In the genomic region with DNA sequence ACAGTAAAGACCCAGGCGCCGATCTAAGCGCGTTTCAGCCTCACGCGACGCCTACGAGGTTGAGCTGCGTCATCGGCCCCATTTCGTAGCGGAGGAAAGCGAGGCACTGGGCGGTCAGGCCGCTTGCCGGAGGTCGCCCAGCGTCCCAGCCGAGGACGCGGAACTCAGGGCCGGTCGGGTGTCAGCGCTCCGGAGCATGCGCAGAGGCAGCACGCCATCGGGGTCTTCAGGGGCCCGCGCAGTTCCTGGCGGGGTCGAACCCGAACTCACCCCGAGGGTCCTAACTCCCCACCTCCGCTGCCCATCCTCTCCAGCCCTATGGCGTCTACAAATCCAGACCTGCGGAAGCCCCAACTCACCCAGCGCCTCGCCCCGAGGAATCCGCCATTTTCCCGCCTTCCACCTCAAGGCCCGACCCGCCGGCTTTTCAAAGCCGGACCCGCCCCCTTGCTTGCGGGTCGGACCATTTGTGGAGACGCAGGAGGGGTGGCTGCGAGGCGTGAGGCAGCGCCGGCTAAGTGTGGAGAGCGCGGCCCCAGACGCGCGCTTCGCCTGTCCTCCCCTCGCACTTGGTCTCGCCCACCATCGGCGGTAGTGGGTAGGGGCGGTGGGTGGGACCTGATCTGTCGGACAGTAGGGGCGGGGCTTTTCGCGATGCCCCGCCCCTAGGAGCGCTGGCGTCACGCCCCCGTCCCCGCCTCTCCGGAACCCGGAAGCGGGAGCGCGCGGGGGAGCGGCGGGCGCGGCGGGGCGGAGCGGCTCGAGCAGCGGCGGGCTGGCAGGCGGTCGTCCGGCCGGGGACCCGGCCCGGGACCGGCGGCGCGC, we compare ENCODE assay signal across 8 cellular contexts. TPM values are rescaled to one million over a fixed set of nuclear protein-coding genes. Genes with fewer than 3 reads are reported as not detected.
A peak's percentile ranks its signal among the peaks of the same experiment; 100 is the strongest.
DNase-seq lines count a peak whose midpoint lies in the region; ATAC-seq and FAIRE-seq lines count a peak whose summit lies in the region.

A gene with protein sequence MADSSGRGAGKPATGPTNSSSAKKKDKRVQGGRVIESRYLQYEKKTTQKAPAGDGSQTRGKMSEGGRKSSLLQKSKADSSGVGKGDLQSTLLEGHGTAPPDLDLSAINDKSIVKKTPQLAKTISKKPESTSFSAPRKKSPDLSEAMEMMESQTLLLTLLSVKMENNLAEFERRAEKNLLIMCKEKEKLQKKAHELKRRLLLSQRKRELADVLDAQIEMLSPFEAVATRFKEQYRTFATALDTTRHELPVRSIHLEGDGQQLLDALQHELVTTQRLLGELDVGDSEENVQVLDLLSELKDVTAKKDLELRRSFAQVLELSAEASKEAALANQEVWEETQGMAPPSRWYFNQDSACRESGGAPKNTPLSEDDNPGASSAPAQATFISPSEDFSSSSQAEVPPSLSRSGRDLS (minus strand): TSS at position 418 of the 825 bp plus-strand sequence. CDS start 30 bp downstream, at position 388.
A gene with protein sequence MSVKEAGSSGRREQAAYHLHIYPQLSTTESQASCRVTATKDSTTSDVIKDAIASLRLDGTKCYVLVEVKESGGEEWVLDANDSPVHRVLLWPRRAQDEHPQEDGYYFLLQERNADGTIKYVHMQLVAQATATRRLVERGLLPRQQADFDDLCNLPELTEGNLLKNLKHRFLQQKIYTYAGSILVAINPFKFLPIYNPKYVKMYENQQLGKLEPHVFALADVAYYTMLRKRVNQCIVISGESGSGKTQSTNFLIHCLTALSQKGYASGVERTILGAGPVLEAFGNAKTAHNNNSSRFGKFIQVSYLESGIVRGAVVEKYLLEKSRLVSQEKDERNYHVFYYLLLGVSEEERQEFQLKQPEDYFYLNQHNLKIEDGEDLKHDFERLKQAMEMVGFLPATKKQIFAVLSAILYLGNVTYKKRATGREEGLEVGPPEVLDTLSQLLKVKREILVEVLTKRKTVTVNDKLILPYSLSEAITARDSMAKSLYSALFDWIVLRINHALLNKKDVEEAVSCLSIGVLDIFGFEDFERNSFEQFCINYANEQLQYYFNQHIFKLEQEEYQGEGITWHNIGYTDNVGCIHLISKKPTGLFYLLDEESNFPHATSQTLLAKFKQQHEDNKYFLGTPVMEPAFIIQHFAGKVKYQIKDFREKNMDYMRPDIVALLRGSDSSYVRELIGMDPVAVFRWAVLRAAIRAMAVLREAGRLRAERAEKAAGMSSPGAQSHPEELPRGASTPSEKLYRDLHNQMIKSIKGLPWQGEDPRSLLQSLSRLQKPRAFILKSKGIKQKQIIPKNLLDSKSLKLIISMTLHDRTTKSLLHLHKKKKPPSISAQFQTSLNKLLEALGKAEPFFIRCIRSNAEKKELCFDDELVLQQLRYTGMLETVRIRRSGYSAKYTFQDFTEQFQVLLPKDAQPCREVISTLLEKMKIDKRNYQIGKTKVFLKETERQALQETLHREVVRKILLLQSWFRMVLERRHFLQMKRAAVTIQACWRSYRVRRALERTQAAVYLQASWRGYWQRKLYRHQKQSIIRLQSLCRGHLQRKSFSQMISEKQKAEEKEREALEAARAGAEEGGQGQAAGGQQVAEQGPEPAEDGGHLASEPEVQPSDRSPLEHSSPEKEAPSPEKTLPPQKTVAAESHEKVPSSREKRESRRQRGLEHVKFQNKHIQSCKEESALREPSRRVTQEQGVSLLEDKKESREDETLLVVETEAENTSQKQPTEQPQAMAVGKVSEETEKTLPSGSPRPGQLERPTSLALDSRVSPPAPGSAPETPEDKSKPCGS (N-terminal part only) (plus strand): TSS at position 743 of the 825 bp plus-strand sequence. CDS start 25,941 bp downstream, outside the sequence.

- peak within 1 kb of the TSS; percentile 90 for H2BK5ac ChIP-seq in neuronal stem cell (ENCODE audit: low read length)

- H2AFZ ChIP-seq in neuronal stem cell (ENCODE audit: low read length) = peak within 1 kb of the TSS; percentile 98

- no peak within 1 kb of the TSS for H2BK120ac ChIP-seq in neuronal stem cell (ENCODE audit: low read depth, low read length)

- H2BK15ac ChIP-seq in neuronal stem cell (ENCODE audit: low read length) = peak within 1 kb of the TSS; percentile 63

- H3K27ac Mint-ChIP-seq in activated naive CD4-positive, alpha-beta T cell treated with anti-CD3 and anti-CD28 coated beads for 36 hours = peak within 1 kb of the TSS; percentile 98

- H3K4ac ChIP-seq in neuronal stem cell (ENCODE audit: low read length) = no peak within 1 kb of the TSS

- no CpG with 5 or more reads among the region's 101 CpGs for WGBS in neuronal stem cell (ENCODE audit: extremely low coverage in 2 of 2, insufficient read length in 2 of 2, insufficient replicate concordance in 1 of 2), 2 donors

- peak within 1 kb of the TSS; percentile 69 for H3K4me2 ChIP-seq in neuronal stem cell (ENCODE audit: insufficient read depth, low read length, poor library complexity, severe bottlenecking)

- H3K36me3 ChIP-seq in SK-N-MC (ENCODE audit: insufficient read depth, low read length) (peaks cover 25% of the 10 kb centered on the region; the same call in 1 of the 2 replicates), neuronal stem cell (replicated peaks in 1 of 2; ENCODE audit: control insufficient read depth in 2 of 2, insufficient read depth in 2 of 2, low read length in 2 of 2) (peaks cover 16 to 46% of the 10 kb centered on the region in 2 donors), subcutaneous abdominal adipose tissue (ENCODE audit: control insufficient read depth in 5 of 5, insufficient read depth in 5 of 5, low read length in 5 of 5) (peaks cover 0 to 21% (median 5%) of the 10 kb centered on the region in 5 donors)

- peak within 1 kb of the TSS; percentile 72 for H2AK5ac ChIP-seq in neuronal stem cell (ENCODE audit: low read depth, low read length)

- H3K14ac ChIP-seq in neuronal stem cell (ENCODE audit: low read length) = no peak within 1 kb of the TSS

- H3K23ac ChIP-seq in neuronal stem cell (ENCODE audit: low read depth, low read length, poor library complexity) = peak within 1 kb of the TSS; percentile 75

- no peak within 1 kb of the TSS for H2BK12ac ChIP-seq in neuronal stem cell (ENCODE audit: low read length)

- peak; percentile 99 for DNase-seq in GM04504 (ENCODE audit: low read depth)
- peak; percentile 96 for DNase-seq in NCI-H1048 (lab: John Stamatoyannopoulos, UW)
- peak; percentile 94 for DNase-seq in SK-N-MC (ENCODE audit: low read depth, low spot score)
- peak; percentile 100 for DNase-seq in activated naive CD4-positive, alpha-beta T cell treated with anti-CD3 and anti-CD28 coated beads for 36 hours
- peak; percentile 98 to 99 for DNase-seq in frontal cortex (ENCODE audit: low spot score in 2 of 2)
- DNase-seq in neuronal stem cell (ENCODE audit: low spot score) = peak; percentile 99

- H3K9ac ChIP-seq in SK-N-MC (ENCODE audit: insufficient read length) (peak within 1 kb of the TSS; percentile 95), neuronal stem cell (ENCODE audit: low read depth, low read length, poor library complexity) (peak within 1 kb of the TSS; percentile 95), subcutaneous abdominal adipose tissue (ENCODE audit: low read length in 5 of 5) (peak within 1 kb of the TSS; percentile 75 to 92 (median 81))

- peaks cover 14% of the 10 kb centered on the region for H3K79me1 ChIP-seq in neuronal stem cell (ENCODE audit: low read depth, low read length)

- H3K18ac ChIP-seq in neuronal stem cell (ENCODE audit: low read length) = peak within 1 kb of the TSS; percentile 99

- no peak within 1 kb of the TSS for H4K8ac ChIP-seq in neuronal stem cell (ENCODE audit: low read depth, low read length)

- peaks cover 55% of the 10 kb centered on the region for H3K4me1 Mint-ChIP-seq in activated naive CD4-positive, alpha-beta T cell treated with anti-CD3 and anti-CD28 coated beads for 36 hours (ENCODE audit: low read depth)

- no peaks in the 10 kb centered on the region for H3K9me3 Mint-ChIP-seq in activated naive CD4-positive, alpha-beta T cell treated with anti-CD3 and anti-CD28 coated beads for 36 hours

- H3K4me3 ChIP-seq in SK-N-MC = peak within 1 kb of the TSS; percentile 100
- H3K4me3 ChIP-seq in neuronal stem cell (ENCODE audit: low read length in 2 of 2) = peak within 1 kb of the TSS; percentile 79 to 97
- peak within 1 kb of the TSS; percentile 85 to 90 (median 89) for H3K4me3 ChIP-seq in subcutaneous abdominal adipose tissue (ENCODE audit: low read depth in 1 of 5, low read length in 5 of 5)

- H3K36me3 Mint-ChIP-seq in activated naive CD4-positive, alpha-beta T cell treated with anti-CD3 and anti-CD28 coated beads for 36 hours (ENCODE audit: low read depth) = peaks cover 25% of the 10 kb centered on the region

- peak; percentile 55 for ATAC-seq in HG02571 (IDR thresholded peaks at IDR 0.05; ENCODE audit: unreplicated experiment)

- intact Hi-C loops in activated naive CD4-positive, alpha-beta T cell treated with anti-CD3 and anti-CD28 coated beads for 36 hours (cut with micrococcal nuclease) = loop anchor here (1.0 to 10.0 kb wide), 12 partner anchors 50 to 1948 kb away; partner anchors contain the start of genes BABAM1, BST2, DDA1 and GTPBP3

- no peaks in the 10 kb centered on the region for H3K9me3 ChIP-seq in SK-N-MC (ENCODE audit: low read depth, low read length)
- H3K9me3 ChIP-seq in neuronal stem cell (replicated peaks in 1 of 2; ENCODE audit: control insufficient read depth in 2 of 2, insufficient read depth in 1 of 2, low read depth in 1 of 2, low read length in 2 of 2) = no peaks in the 10 kb centered on the region
- no peaks in the 10 kb centered on the region for H3K9me3 ChIP-seq in subcutaneous abdominal adipose tissue (ENCODE audit: control insufficient read depth in 5 of 5, low read length in 5 of 5)

- H3K27me3 ChIP-seq in neuronal stem cell (ENCODE audit: control insufficient read depth in 3 of 3, insufficient read depth in 3 of 3, low read depth in 1 of 3, low read length in 3 of 3) (peaks cover 0 to 4% (median 0%) of the 10 kb centered on the region in 3 experiments), subcutaneous abdominal adipose tissue (ENCODE audit: control insufficient read depth in 5 of 5, insufficient read depth in 4 of 5, low read length in 5 of 5) (no peaks in the 10 kb centered on the region)

- FAIRE-seq in frontal cortex (lab: Jason Lieb, UNC) = peak; percentile 70

- CTCF ChIA-PET in activated naive CD4-positive, alpha-beta T cell treated with anti-CD3 and anti-CD28 coated beads for 36 hours (lab: Charles Lee) = interaction anchor here (0.6 to 1.5 kb wide), 3 partner anchors 8 to 893 kb away, joined by 3 to 6 read pairs (median 5); no protein-coding TSS in a partner anchor

- no peak within 1 kb of the TSS for H4K91ac ChIP-seq in neuronal stem cell (ENCODE audit: low read depth, low read length, poor library complexity)

- H3K27ac ChIP-seq in SK-N-MC (peak within 1 kb of the TSS; percentile 86; the same call in 1 of the 2 replicates), neuronal stem cell (replicated peaks; ENCODE audit: low read length) (peak within 1 kb of the TSS; percentile 78), subcutaneous abdominal adipose tissue (ENCODE audit: low read depth, low read length) (peak within 1 kb of the TSS; percentile 69)

- peak within 1 kb of the TSS; percentile 100 for H3K4me3 Mint-ChIP-seq in activated naive CD4-positive, alpha-beta T cell treated with anti-CD3 and anti-CD28 coated beads for 36 hours

- peaks cover 24 to 32% of the 10 kb centered on the region in 2 donors for H3K4me1 ChIP-seq in neuronal stem cell (ENCODE audit: control insufficient read depth in 2 of 2, insufficient read depth in 1 of 2, low read depth in 1 of 2, low read length in 2 of 2)
- peaks cover 12 to 58% (median 53%) of the 10 kb centered on the region in 5 donors for H3K4me1 ChIP-seq in subcutaneous abdominal adipose tissue (ENCODE audit: control insufficient read depth in 5 of 5, insufficient read depth in 5 of 5, low read length in 5 of 5)

- H3K27me3 Mint-ChIP-seq in activated naive CD4-positive, alpha-beta T cell treated with anti-CD3 and anti-CD28 coated beads for 36 hours (ENCODE audit: low read depth) = no peaks in the 10 kb centered on the region

RNA-seq across cellular contexts. Expression of the first gene that starts in this region (rescaled TPM):
- total RNA-seq in activated naive CD4-positive, alpha-beta T cell treated with anti-CD3 and anti-CD28 coated beads for 36 hours = 10 to 100 TPM; 47.3 to 48.8 TPM
- 2.0 TPM for total RNA-seq in frontal cortex
- 26.5 TPM for polyA plus RNA-seq in neuronal stem cell (2013, experiment 1 of 2)
- 27.2 TPM for polyA plus RNA-seq in neuronal stem cell (2013, experiment 2 of 2)

RNA-seq across cellular contexts. Expression of the second gene that starts in this region (rescaled TPM):
- 10 to 100 TPM; 73.1 to 78.6 TPM for total RNA-seq in activated naive CD4-positive, alpha-beta T cell treated with anti-CD3 and anti-CD28 coated beads for 36 hours
- 21.2 TPM for total RNA-seq in frontal cortex
- 22.7 TPM for polyA plus RNA-seq in neuronal stem cell (2013, experiment 1 of 2)
- 23.8 TPM for polyA plus RNA-seq in neuronal stem cell (2013, experiment 2 of 2)

Comparison
In these comparisons a context has a peak if more than half of its experiments do, and no peak if none do; other contexts are left out.
1. Peak in every context shown above with its lines: DNase-seq, ATAC-seq, H3K4me3 ChIP-seq and H3K27ac ChIP-seq.
2. RNA of the first gene that starts in this region (total RNA-seq): 47.3 to 48.8 TPM in activated naive CD4-positive, alpha-beta T cell treated with anti-CD3 and anti-CD28 coated beads for 36 hours; 2.0 TPM in frontal cortex (single experiment); every median in the first group is over 10 times any median in the second.